Comparison of ENCODE assay signal across 1 cellular context in the genomic region with DNA sequence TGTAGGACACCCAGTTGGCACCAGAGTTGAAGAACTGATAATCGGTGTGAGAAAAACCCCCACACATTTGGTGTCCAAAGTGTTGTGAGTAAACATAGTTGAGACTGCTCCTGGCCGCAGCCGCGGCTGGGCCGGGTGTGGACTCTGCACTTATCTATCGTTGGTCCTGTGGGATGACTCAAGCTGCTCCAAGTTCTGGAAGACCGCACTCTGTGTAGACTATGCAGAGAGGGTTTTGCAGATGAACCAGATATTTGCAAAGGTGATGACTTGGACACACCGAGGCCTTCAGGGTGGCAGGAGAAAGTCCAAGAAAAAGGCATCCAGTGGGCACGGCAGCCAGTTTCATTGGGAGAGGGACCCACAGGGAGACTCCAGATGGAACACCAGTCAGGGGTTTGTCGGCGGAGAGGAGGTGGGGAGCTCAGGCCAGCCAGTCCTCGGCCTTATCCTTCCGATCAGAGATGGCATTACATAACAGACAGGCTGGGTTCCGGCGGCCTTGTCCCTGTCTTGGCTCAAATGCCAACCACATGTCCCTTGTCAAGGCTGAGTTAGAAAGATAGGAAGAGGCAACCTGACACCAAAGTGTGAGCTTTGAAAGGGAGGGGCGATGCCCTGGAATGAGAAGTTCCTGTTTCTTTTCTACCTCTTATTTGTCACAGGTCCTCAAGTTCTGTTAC.
A peak's percentile ranks its signal among the peaks of the same experiment; 100 is the strongest.
TF ChIP-seq lines count a peak whose summit lies in the region.

No MANE protein-coding gene starts in this region.

TF ChIP-seq in K562, 482 proteins besides CTCF, POLR2A, EP300 and RAD21 (continued from another document and continues in another):
- TF ChIP-seq, protein P1, sequence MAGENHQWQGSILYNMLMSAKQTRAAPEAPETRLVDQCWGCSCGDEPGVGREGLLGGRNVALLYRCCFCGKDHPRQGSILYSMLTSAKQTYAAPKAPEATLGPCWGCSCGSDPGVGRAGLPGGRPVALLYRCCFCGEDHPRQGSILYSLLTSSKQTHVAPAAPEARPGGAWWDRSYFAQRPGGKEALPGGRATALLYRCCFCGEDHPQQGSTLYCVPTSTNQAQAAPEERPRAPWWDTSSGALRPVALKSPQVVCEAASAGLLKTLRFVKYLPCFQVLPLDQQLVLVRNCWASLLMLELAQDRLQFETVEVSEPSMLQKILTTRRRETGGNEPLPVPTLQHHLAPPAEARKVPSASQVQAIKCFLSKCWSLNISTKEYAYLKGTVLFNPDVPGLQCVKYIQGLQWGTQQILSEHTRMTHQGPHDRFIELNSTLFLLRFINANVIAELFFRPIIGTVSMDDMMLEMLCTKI (IDR thresholded peaks at IDR 0.05; ENCODE audit: partially characterized antibody) = no peak
- TF ChIP-seq TCFL5 (CRISPR knock-in tag; conservative IDR thresholded peaks at IDR 0.05) = no peak
- TF ChIP-seq KLF10 (CRISPR knock-in tag; IDR thresholded peaks at IDR 0.05) = no peak
- TF ChIP-seq RB1 (IDR thresholded peaks at IDR 0.05; ENCODE audit: low read depth) = no peak
- no peak for TF ChIP-seq ZNF408 (CRISPR knock-in tag; IDR thresholded peaks at IDR 0.05; ENCODE audit: low read depth)
- no peak for TF ChIP-seq HNRNPL (IDR thresholded peaks at IDR 0.05; ENCODE audit: low read depth, low read length)
- TF ChIP-seq C11orf30 (IDR thresholded peaks at IDR 0.05; ENCODE audit: low read depth) = no peak
- no peak for TF ChIP-seq THAP7 (CRISPR knock-in tag; IDR thresholded peaks at IDR 0.05)
- TF ChIP-seq ZNF398 (CRISPR knock-in tag; IDR thresholded peaks at IDR 0.05) = no peak
- TF ChIP-seq ZNF217 (CRISPR knock-in tag; IDR thresholded peaks at IDR 0.05) = no peak
- TF ChIP-seq HEY1 (CRISPR knock-in tag; IDR thresholded peaks at IDR 0.05; ENCODE audit: borderline replicate concordance) = no peak
- TF ChIP-seq PML (IDR thresholded peaks at IDR 0.05; ENCODE audit: low read length) = no peak
- no peak for TF ChIP-seq ZKSCAN3 (CRISPR knock-in tag; IDR thresholded peaks at IDR 0.05)
- no peak; the same call in 1 of the 2 replicates for TF ChIP-seq MAX (CRISPR knock-in tag; IDR thresholded peaks at IDR 0.05)
- TF ChIP-seq MYNN (IDR thresholded peaks at IDR 0.05) = 0 out of 2 replicates have a peak, but pooled peaks have one; percentile 37
- no peak for TF ChIP-seq MYNN (CRISPR knock-in tag; IDR thresholded peaks at IDR 0.05)
- no peak for TF ChIP-seq HCFC1 (IDR thresholded peaks at IDR 0.05; ENCODE audit: low read depth, low read length)
- TF ChIP-seq, protein P2, sequence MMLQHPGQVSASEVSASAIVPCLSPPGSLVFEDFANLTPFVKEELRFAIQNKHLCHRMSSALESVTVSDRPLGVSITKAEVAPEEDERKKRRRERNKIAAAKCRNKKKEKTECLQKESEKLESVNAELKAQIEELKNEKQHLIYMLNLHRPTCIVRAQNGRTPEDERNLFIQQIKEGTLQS (IDR thresholded peaks at IDR 0.05) = peak; percentile 62; the same call in 1 of the 2 replicates
- TF ChIP-seq, protein P2 (CRISPR knock-in tag; conservative IDR thresholded peaks at IDR 0.05) = no peak; the same call in 1 of the 2 replicates
- TF ChIP-seq HMGXB4 (CRISPR knock-in tag; IDR thresholded peaks at IDR 0.05) = no peak
- TF ChIP-seq GATAD2B (IDR thresholded peaks at IDR 0.05; ENCODE audit: borderline replicate concordance) = no peak
- TF ChIP-seq PRPF4 (IDR thresholded peaks at IDR 0.05; ENCODE audit: insufficient read depth, low read depth, low read length, poor library complexity, severe bottlenecking) = no peak
- no peak for TF ChIP-seq CLOCK (CRISPR knock-in tag; IDR thresholded peaks at IDR 0.05; ENCODE audit: borderline replicate concordance)
- no peak for TF ChIP-seq ZSCAN32 (CRISPR knock-in tag; IDR thresholded peaks at IDR 0.05)
- TF ChIP-seq CBX5 (IDR thresholded peaks at IDR 0.05; ENCODE audit: borderline replicate concordance, low read depth) = no peak
- no peak for TF ChIP-seq ZNF583 (CRISPR knock-in tag; IDR thresholded peaks at IDR 0.05)
- no peak for TF ChIP-seq ZNF76 (CRISPR knock-in tag; IDR thresholded peaks at IDR 0.05; ENCODE audit: borderline replicate concordance)
- peak; percentile 47; the same call in 1 of the 2 replicates for TF ChIP-seq HDAC2 (IDR thresholded peaks at IDR 0.05)
- TF ChIP-seq THRB (CRISPR knock-in tag; conservative IDR thresholded peaks at IDR 0.05) = no peak
- TF ChIP-seq SETDB1 (IDR thresholded peaks at IDR 0.05; ENCODE audit: low read length) = no peak
- TF ChIP-seq NCOA4 (IDR thresholded peaks at IDR 0.05; ENCODE audit: partially characterized antibody) = no peak
- no peak for TF ChIP-seq ZBTB1 (CRISPR knock-in tag; IDR thresholded peaks at IDR 0.05; ENCODE audit: borderline replicate concordance, low read depth)
- TF ChIP-seq PTTG1 (tag; IDR thresholded peaks at IDR 0.05; ENCODE audit: low read depth) = no peak
- TF ChIP-seq, protein P3, sequence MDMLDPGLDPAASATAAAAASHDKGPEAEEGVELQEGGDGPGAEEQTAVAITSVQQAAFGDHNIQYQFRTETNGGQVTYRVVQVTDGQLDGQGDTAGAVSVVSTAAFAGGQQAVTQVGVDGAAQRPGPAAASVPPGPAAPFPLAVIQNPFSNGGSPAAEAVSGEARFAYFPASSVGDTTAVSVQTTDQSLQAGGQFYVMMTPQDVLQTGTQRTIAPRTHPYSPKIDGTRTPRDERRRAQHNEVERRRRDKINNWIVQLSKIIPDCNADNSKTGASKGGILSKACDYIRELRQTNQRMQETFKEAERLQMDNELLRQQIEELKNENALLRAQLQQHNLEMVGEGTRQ (CRISPR knock-in tag; IDR thresholded peaks at IDR 0.05) = no peak
- TF ChIP-seq ZEB2 (IDR thresholded peaks at IDR 0.05) = 0 out of 2 replicates have a peak, but pooled peaks have one; percentile 45
- no peak for TF ChIP-seq ZNF707 (CRISPR knock-in tag; conservative IDR thresholded peaks at IDR 0.05)
- peak; percentile 89 for TF ChIP-seq HES1 (IDR thresholded peaks at IDR 0.05; ENCODE audit: low read depth)
- no peak for TF ChIP-seq HMG20A (CRISPR knock-in tag; conservative IDR thresholded peaks at IDR 0.05)
- no peak for TF ChIP-seq HDAC3 (IDR thresholded peaks at IDR 0.05; ENCODE audit: borderline replicate concordance, partially characterized antibody)
- TF ChIP-seq GATAD2A (IDR thresholded peaks at IDR 0.05) = 0 out of 2 replicates have a peak, but pooled peaks have one; percentile 39
- no peak for TF ChIP-seq ZNF174 (CRISPR knock-in tag; IDR thresholded peaks at IDR 0.05)
- no peak for TF ChIP-seq NR2F6 (CRISPR knock-in tag; IDR thresholded peaks at IDR 0.05)
- no peak for TF ChIP-seq ZNF668 (CRISPR knock-in tag; IDR thresholded peaks at IDR 0.05)
- TF ChIP-seq, protein P4, sequence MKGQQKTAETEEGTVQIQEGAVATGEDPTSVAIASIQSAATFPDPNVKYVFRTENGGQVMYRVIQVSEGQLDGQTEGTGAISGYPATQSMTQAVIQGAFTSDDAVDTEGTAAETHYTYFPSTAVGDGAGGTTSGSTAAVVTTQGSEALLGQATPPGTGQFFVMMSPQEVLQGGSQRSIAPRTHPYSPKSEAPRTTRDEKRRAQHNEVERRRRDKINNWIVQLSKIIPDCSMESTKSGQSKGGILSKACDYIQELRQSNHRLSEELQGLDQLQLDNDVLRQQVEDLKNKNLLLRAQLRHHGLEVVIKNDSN (CRISPR knock-in tag; IDR thresholded peaks at IDR 0.05) = no peak
- TF ChIP-seq TAF1 (IDR thresholded peaks at IDR 0.05; ENCODE audit: control insufficient read depth, extremely low read depth, insufficient read depth, low read length, severe bottlenecking) = no peak
- TF ChIP-seq MTA1 (IDR thresholded peaks at IDR 0.05; ENCODE audit: borderline replicate concordance) = no peak
- no peak for TF ChIP-seq ZNF24 (IDR thresholded peaks at IDR 0.05)
- no peak for TF ChIP-seq ZNF354B (CRISPR knock-in tag; IDR thresholded peaks at IDR 0.05)
- no peak for TF ChIP-seq FOXK1 (CRISPR knock-in tag; IDR thresholded peaks at IDR 0.05; ENCODE audit: borderline replicate concordance)
- no peak for TF ChIP-seq ZNF75A (CRISPR knock-in tag; IDR thresholded peaks at IDR 0.05)
- TF ChIP-seq, protein P5, sequence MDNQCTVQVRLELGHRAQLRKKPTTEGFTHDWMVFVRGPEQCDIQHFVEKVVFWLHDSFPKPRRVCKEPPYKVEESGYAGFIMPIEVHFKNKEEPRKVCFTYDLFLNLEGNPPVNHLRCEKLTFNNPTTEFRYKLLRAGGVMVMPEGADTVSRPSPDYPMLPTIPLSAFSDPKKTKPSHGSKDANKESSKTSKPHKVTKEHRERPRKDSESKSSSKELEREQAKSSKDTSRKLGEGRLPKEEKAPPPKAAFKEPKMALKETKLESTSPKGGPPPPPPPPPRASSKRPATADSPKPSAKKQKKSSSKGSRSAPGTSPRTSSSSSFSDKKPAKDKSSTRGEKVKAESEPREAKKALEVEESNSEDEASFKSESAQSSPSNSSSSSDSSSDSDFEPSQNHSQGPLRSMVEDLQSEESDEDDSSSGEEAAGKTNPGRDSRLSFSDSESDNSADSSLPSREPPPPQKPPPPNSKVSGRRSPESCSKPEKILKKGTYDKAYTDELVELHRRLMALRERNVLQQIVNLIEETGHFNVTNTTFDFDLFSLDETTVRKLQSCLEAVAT (IDR thresholded peaks at IDR 0.05) = no peak
